13 cellular contexts compared by ENCODE assay signal in genomic region chr22:23825246-23825905, GRCh38. TPM values are rescaled to one million over a fixed set of nuclear protein-coding genes. Genes with fewer than 3 reads are reported as not detected.
A peak's percentile ranks its signal among the peaks of the same experiment; 100 is the strongest.
DNase-seq lines count a peak whose midpoint lies in the region; ATAC-seq and TF ChIP-seq lines count a peak whose summit lies in the region.
"Had no signal": no experiment of that assay in that cellular context is flagged by ENCODE, and none has a peak within 500 bp of the region (broad histone marks: within the 10 kb centered on the region; RNA-seq: fewer than 3 reads in every experiment).

No MANE protein-coding gene starts in this region.

- H2BK12ac ChIP-seq in neuronal stem cell (ENCODE audit: low read length) = no peak overlapping the region

- peak overlapping the region; percentile 68 for H3K23ac ChIP-seq in neuronal stem cell (ENCODE audit: low read depth, low read length, poor library complexity)

- H3K36me3 ChIP-seq in CD4-positive, alpha-beta memory T cell (ENCODE audit: insufficient read depth, low read length) = peaks cover 68% of the 10 kb centered on the region
- H3K36me3 ChIP-seq in KOPT-K1 (ENCODE audit: insufficient read depth, low read length) (peaks cover 100% of the 10 kb centered on the region), neuronal stem cell (replicated peaks in 1 of 2; ENCODE audit: control insufficient read depth in 2 of 2, insufficient read depth in 2 of 2, low read length in 2 of 2) (peaks cover 69 to 97% of the 10 kb centered on the region in 2 donors)

- H3K4me2 ChIP-seq in neuronal stem cell (ENCODE audit: insufficient read depth, low read length, poor library complexity, severe bottlenecking) = no peak overlapping the region

- H3K4ac ChIP-seq in neuronal stem cell (ENCODE audit: low read length) = no peak overlapping the region

- peaks cover 5 to 14% (median 8%) of the 10 kb centered on the region in 4 donors for H3K4me1 Mint-ChIP-seq in CD4-positive, alpha-beta memory T cell
- peaks cover 4% of the 10 kb centered on the region for H3K4me1 Mint-ChIP-seq in endothelial cell (ENCODE audit: unreplicated experiment)

- no peak overlapping the region for H2AFZ ChIP-seq in neuronal stem cell (ENCODE audit: low read length)
- H2AFZ ChIP-seq: parathyroid adenoma had no signal

- no peaks in the 10 kb centered on the region for H3K4me1 ChIP-seq in CD4-positive, alpha-beta memory T cell (ENCODE audit: insufficient read depth, low read length)
- H3K4me1 ChIP-seq in neuronal stem cell (ENCODE audit: control insufficient read depth in 2 of 2, insufficient read depth in 1 of 2, low read depth in 1 of 2, low read length in 2 of 2) = peaks cover 0 to 3% of the 10 kb centered on the region in 2 donors
- H3K4me1 ChIP-seq: left lung, parathyroid adenoma, SJCRH30 had no signal

- no peak overlapping the region for H4K91ac ChIP-seq in neuronal stem cell (ENCODE audit: low read depth, low read length, poor library complexity)

- peak overlapping the region; percentile 94 for H2BK5ac ChIP-seq in neuronal stem cell (ENCODE audit: low read length)

- no peak for DNase-seq in CD4-positive, alpha-beta memory T cell
- DNase-seq in endothelial cell (ENCODE audit: low spot score) = no peak
- no peak for DNase-seq in neuronal stem cell (ENCODE audit: low spot score)
- DNase-seq in sciatic nerve (ENCODE audit: low spot score) = no peak
- DNase-seq in HPDE6-E6E7 (ENCODE audit: extremely low spot score) = no peak
- no peak for DNase-seq in HuH-7.5 (ENCODE audit: low spot score)
- DNase-seq: COR-L47, NCI-H1092 treated with DMSO at 0.1 percent for 48 hours, NCI-H510A, SJCRH30 had no signal

- peaks cover 5% of the 10 kb centered on the region for H3K79me1 ChIP-seq in neuronal stem cell (ENCODE audit: low read depth, low read length)

- H3K27ac Mint-ChIP-seq in CD4-positive, alpha-beta memory T cell = peak overlapping the region in 5 of 7 donors; percentile 13 to 73 (median 66)
- H3K27ac Mint-ChIP-seq in endothelial cell (ENCODE audit: unreplicated experiment) = peak overlapping the region; percentile 75

- H3K27ac ChIP-seq in CD4-positive, alpha-beta memory T cell (ENCODE audit: low read depth, low read length) = no peak overlapping the region
- H3K27ac ChIP-seq in KOPT-K1 (ENCODE audit: low read depth, low read length, poor library complexity, severe bottlenecking) = peak overlapping the region; percentile 45
- peak overlapping the region; percentile 47 for H3K27ac ChIP-seq in neuronal stem cell (replicated peaks; ENCODE audit: low read length)
- H3K27ac ChIP-seq: left lung, parathyroid adenoma, SJCRH30 had no signal

- H2AK5ac ChIP-seq in neuronal stem cell (ENCODE audit: low read depth, low read length) = no peak overlapping the region

- ATAC-seq in sciatic nerve = no peak
- ATAC-seq: left lung had no signal

- H3K18ac ChIP-seq in neuronal stem cell (ENCODE audit: low read length) = peak overlapping the region; percentile 67

- H2BK120ac ChIP-seq in neuronal stem cell (ENCODE audit: low read depth, low read length) = no peak overlapping the region

- no peak overlapping the region for H3K9ac ChIP-seq in neuronal stem cell (ENCODE audit: low read depth, low read length, poor library complexity)
- H3K9ac ChIP-seq: parathyroid adenoma had no signal

- no CpG with 5 or more reads among the region's 12 CpGs for WGBS in neuronal stem cell (ENCODE audit: extremely low coverage in 2 of 2, insufficient read length in 2 of 2, insufficient replicate concordance in 1 of 2), 2 donors

- H3K9me3 ChIP-seq in CD4-positive, alpha-beta memory T cell (ENCODE audit: control insufficient read depth in 1 of 2, low read length in 2 of 2) = no peaks in the 10 kb centered on the region
- H3K9me3 ChIP-seq in KOPT-K1 (ENCODE audit: insufficient read depth, low read length, poor library complexity, severe bottlenecking) (no peaks in the 10 kb centered on the region), neuronal stem cell (replicated peaks in 1 of 2; ENCODE audit: control insufficient read depth in 2 of 2, insufficient read depth in 1 of 2, low read depth in 1 of 2, low read length in 2 of 2) (peaks cover 0 to 2% of the 10 kb centered on the region in 2 donors)
- H3K9me3 ChIP-seq: left lung, SJCRH30 had no signal

- no peak overlapping the region for H3K4me3 ChIP-seq in CD4-positive, alpha-beta memory T cell (ENCODE audit: low read length in 2 of 2)
- H3K4me3 ChIP-seq in neuronal stem cell (ENCODE audit: low read length in 2 of 2) = no peak overlapping the region
- H3K4me3 ChIP-seq: left lung, SJCRH30 had no signal

- CTCF ChIA-PET in CD4-positive, alpha-beta memory T cell (lab: Charles Lee; ENCODE audit: partially characterized antibody) = interaction anchor here (1.3 kb wide), 1 partner anchor 9 kb away, joined by 3 read pairs; no protein-coding TSS in a partner anchor

- no peak overlapping the region for H2BK15ac ChIP-seq in neuronal stem cell (ENCODE audit: low read length)

- POLR2A ChIA-PET in CD4-positive, alpha-beta memory T cell (lab: Charles Lee; ENCODE audit: partially characterized antibody) = interaction anchor here (0.7 kb wide), 2 partner anchors 84 to 644 kb away, joined by 3 to 4 read pairs; no protein-coding TSS in a partner anchor

- H3K9me3 Mint-ChIP-seq in CD4-positive, alpha-beta memory T cell = no peaks in the 10 kb centered on the region
- H3K9me3 Mint-ChIP-seq in endothelial cell (ENCODE audit: unreplicated experiment) = no peaks in the 10 kb centered on the region

- no peak for TF ChIP-seq CTCF in endothelial cell (IDR thresholded peaks at IDR 0.05; ENCODE audit: unreplicated experiment)

- no peak overlapping the region for H3K14ac ChIP-seq in neuronal stem cell (ENCODE audit: low read length)

- peaks cover 54 to 68% of the 10 kb centered on the region in 2 donors for H3K36me3 Mint-ChIP-seq in CD4-positive, alpha-beta memory T cell
- H3K36me3 Mint-ChIP-seq in endothelial cell (ENCODE audit: low read depth, unreplicated experiment) = peaks cover 49% of the 10 kb centered on the region

- no peak overlapping the region for H4K8ac ChIP-seq in neuronal stem cell (ENCODE audit: low read depth, low read length)

- intact Hi-C loops in CD4-positive, alpha-beta memory T cell (cut with micrococcal nuclease) = no loop called here
- intact Hi-C loops in sciatic nerve (cut with DNase I) = no loop called here

- no peak overlapping the region for H3K4me3 Mint-ChIP-seq in CD4-positive, alpha-beta memory T cell
- peak overlapping the region; percentile 39 for H3K4me3 Mint-ChIP-seq in endothelial cell (ENCODE audit: unreplicated experiment)

- H3K27me3 Mint-ChIP-seq in CD4-positive, alpha-beta memory T cell = no peaks in the 10 kb centered on the region
- H3K27me3 Mint-ChIP-seq in endothelial cell (ENCODE audit: unreplicated experiment) = peaks cover 10% of the 10 kb centered on the region

- no peaks in the 10 kb centered on the region for H3K27me3 ChIP-seq in CD4-positive, alpha-beta memory T cell (ENCODE audit: insufficient read depth, low read length)
- no peaks in the 10 kb centered on the region for H3K27me3 ChIP-seq in neuronal stem cell (ENCODE audit: control insufficient read depth in 3 of 3, insufficient read depth in 3 of 3, low read depth in 1 of 3, low read length in 3 of 3)
- H3K27me3 ChIP-seq: left lung, SJCRH30 had no signal

RNA-seq across cellular contexts. Expression of gene DERL3, which starts 13.4 kb away (rescaled TPM):
- total RNA-seq in CD4-positive, alpha-beta memory T cell = 1 to 10 TPM; 1.9 to 2.9 TPM
- 1 to 10 TPM in 1 of 2 donors, under 1 TPM in 1; 0.25 to 1.5 TPM for polyA plus RNA-seq in CD4-positive, alpha-beta memory T cell
- total RNA-seq in endothelial cell (ENCODE audit: unreplicated experiment) = 1.3 TPM
- 4.2 TPM for polyA plus RNA-seq in neuronal stem cell (2013, experiment 1 of 2)
- 4.5 TPM for polyA plus RNA-seq in neuronal stem cell (2013, experiment 2 of 2)
- 2.7 TPM for total RNA-seq in sciatic nerve
- total RNA-seq: SJCRH30 had no signal

RNA-seq across cellular contexts. Expression of gene SLC2A11, which starts 32.3 kb away (rescaled TPM):
- 10 to 100 TPM; 24.5 to 27.2 TPM for total RNA-seq in CD4-positive, alpha-beta memory T cell
- 1 to 10 TPM; 3.9 to 5.0 TPM for polyA plus RNA-seq in CD4-positive, alpha-beta memory T cell
- 9.2 TPM for total RNA-seq in endothelial cell (ENCODE audit: unreplicated experiment)
- 11.4 TPM for polyA plus RNA-seq in neuronal stem cell (2013, experiment 1 of 2)
- polyA plus RNA-seq in neuronal stem cell (2013, experiment 2 of 2) = 10.5 TPM
- total RNA-seq in sciatic nerve = 13.6 TPM

RNA-seq across cellular contexts. Expression of gene SMARCB1, which starts 38.6 kb away (rescaled TPM):
- total RNA-seq in CD4-positive, alpha-beta memory T cell = 10 to 100 TPM; 41.2 to 42.3 TPM
- polyA plus RNA-seq in CD4-positive, alpha-beta memory T cell = 10 to 100 TPM; 36.6 to 46.0 TPM
- total RNA-seq in endothelial cell (ENCODE audit: unreplicated experiment) (105 TPM), sciatic nerve (56.2 TPM)
- polyA plus RNA-seq in neuronal stem cell (2013, experiment 1 of 2) = 118 TPM
- polyA plus RNA-seq in neuronal stem cell (2013, experiment 2 of 2) = 112 TPM

RNA-seq across cellular contexts. Expression of gene MMP11, which starts 52.7 kb away (rescaled TPM):
- 1 to 10 TPM in 1 of 2 experiments, under 1 TPM in 1; 0.79 to 1.6 TPM for total RNA-seq in CD4-positive, alpha-beta memory T cell
- polyA plus RNA-seq in CD4-positive, alpha-beta memory T cell = 1 to 10 TPM; 1.0 to 1.1 TPM
- total RNA-seq in endothelial cell (ENCODE audit: unreplicated experiment) = 3.4 TPM
- polyA plus RNA-seq in neuronal stem cell (2013, experiment 1 of 2) = 6.5 TPM
- polyA plus RNA-seq in neuronal stem cell (2013, experiment 2 of 2) = 6.1 TPM
- 3.9 TPM for total RNA-seq in sciatic nerve

RNA-seq across cellular contexts. Expression of gene CHCHD10, which starts 57.6 kb away (rescaled TPM):
- 10 to 100 TPM; 44.7 to 45.9 TPM for total RNA-seq in CD4-positive, alpha-beta memory T cell
- polyA plus RNA-seq in CD4-positive, alpha-beta memory T cell = 10 to 100 TPM; 16.3 to 33.1 TPM
- total RNA-seq in endothelial cell (ENCODE audit: unreplicated experiment) = 55.8 TPM
- 84.6 TPM for polyA plus RNA-seq in neuronal stem cell (2013, experiment 1 of 2)
- 88.1 TPM for polyA plus RNA-seq in neuronal stem cell (2013, experiment 2 of 2)
- total RNA-seq in sciatic nerve = 32.5 TPM
